11 cellular contexts compared by ENCODE assay signal in genomic region chr6:23003671-23004598, GRCh38.
DNase-seq lines count a peak whose midpoint lies in the region; ATAC-seq and TF ChIP-seq lines count a peak whose summit lies in the region.
"Had no signal": no experiment of that assay in that cellular context is flagged by ENCODE, and none has a peak within 500 bp of the region (broad histone marks: within the 10 kb centered on the region; RNA-seq: fewer than 3 reads in every experiment).

No MANE protein-coding gene starts in this region.

- ATAC-seq in GM21528 (IDR thresholded peaks at IDR 0.05; ENCODE audit: low FRiP score, unreplicated experiment), result no peak
- ATAC-seq: activated CD8-positive, alpha-beta T cell treated with anti-CD3 and anti-CD28 coated beads, Interleukin-2, amount 10 ng/mL, durations not matched to agents 7 days and 5 days had no signal

- H3K36me3 ChIP-seq in brain microvascular endothelial cell (replicated peaks) (no peaks in the 10 kb centered on the region), thyroid gland (no peaks in the 10 kb centered on the region)
- H3K36me3 ChIP-seq: esophagus squamous epithelium had no signal

- in situ Hi-C loops in brain microvascular endothelial cell (cut with HindIII; ENCODE audit: low pct_ligation_motif_present, low sequenced_read_pairs), result no loop called here

- intact Hi-C loops in thyroid gland (cut with DNase I), result no loop called here

- no peak for TF ChIP-seq POLR2A in thyroid gland (IDR thresholded peaks at IDR 0.05)

- peaks cover 0 to 7% of the 10 kb centered on the region in 2 donors for H3K4me1 ChIP-seq in thyroid gland
- H3K4me1 ChIP-seq: esophagus squamous epithelium had no signal

- TF ChIP-seq CTCF in brain microvascular endothelial cell (IDR thresholded peaks at IDR 0.05; ENCODE audit: low read depth, low read length, missing control alignments), result no peak
- peak in 4 of 6 experiments; percentile 20 to 37 (median 31) for TF ChIP-seq CTCF in thyroid gland (IDR thresholded peaks at IDR 0.05)

- POLR2A ChIA-PET in HEK293T (lab: Yijun Ruan, JAX), result no interaction called here

- CTCF ChIA-PET in HEK293T (lab: Yijun Ruan, JAX), result no interaction called here

- DNase-seq in HEK293T (ENCODE audit: extremely low spot score) (no peak), brain microvascular endothelial cell (peak; percentile 60), hepatic stellate cell (ENCODE audit: low spot score) (peak; percentile 13), thyroid gland (peak; percentile 10 to 19), HPDE6-E6E7 (ENCODE audit: extremely low spot score) (no peak), DMS153 treated with DMSO at 0.1 percent for 48 hours (lab: John Stamatoyannopoulos, UW; ENCODE audit: unreplicated experiment) (no peak), NCI-H526 (lab: John Stamatoyannopoulos, UW) (no peak)
- DNase-seq: activated CD8-positive, alpha-beta T cell treated with anti-CD3 and anti-CD28 coated beads, Interleukin-2, amount 10 ng/mL, durations not matched to agents 7 days and 5 days; activated naive CD8-positive, alpha-beta T cell treated with anti-CD3 and anti-CD28 coated beads, Interleukin-2, amount 10 ng/mL, durations not matched to agents 7 days and 5 days; esophagus squamous epithelium had no signal

- H3K27ac ChIP-seq in brain microvascular endothelial cell (no peak overlapping the region), thyroid gland (peak overlapping the region in 1 of 3 donors; percentile 44)
- H3K27ac ChIP-seq: esophagus squamous epithelium had no signal

- 43 to 59% methylated on average over 17 of the region's 17 CpGs for WGBS in thyroid gland, 2 donors

- H3K9me3 ChIP-seq in thyroid gland, result no peaks in the 10 kb centered on the region
- H3K9me3 ChIP-seq: esophagus squamous epithelium had no signal

- H3K4me3 ChIP-seq in brain microvascular endothelial cell (ENCODE audit: low read depth, low read length) (no peak overlapping the region), thyroid gland (replicated peaks in 1 of 3) (no peak overlapping the region)
- H3K4me3 ChIP-seq: esophagus squamous epithelium had no signal

- H3K27me3 ChIP-seq in brain microvascular endothelial cell (replicated peaks) (no peaks in the 10 kb centered on the region), thyroid gland (no peaks in the 10 kb centered on the region)
- H3K27me3 ChIP-seq: esophagus squamous epithelium had no signal

TF ChIP-seq in HEK293T, 16 proteins besides CTCF, POLR2A, EP300 and RAD21:
- TF ChIP-seq TARDBP (IDR thresholded peaks at IDR 0.05) (no peak), L3MBTL2 (conservative IDR thresholded peaks at IDR 0.05) (0 out of 2 replicates have a peak, but pooled peaks have one; percentile 18)

Comparison
In these comparisons a context has a peak if more than half of its experiments do, and no peak if none do; other contexts are left out.
1. DNase-seq: peak in brain microvascular endothelial cell (single experiment), hepatic stellate cell (single experiment) and thyroid gland (2 of 2); none in HEK293T (single experiment), HPDE6-E6E7 (single experiment), DMS153 treated with DMSO at 0.1 percent for 48 hours (single experiment) and NCI-H526 (0 of 2).